In the genomic region with DNA sequence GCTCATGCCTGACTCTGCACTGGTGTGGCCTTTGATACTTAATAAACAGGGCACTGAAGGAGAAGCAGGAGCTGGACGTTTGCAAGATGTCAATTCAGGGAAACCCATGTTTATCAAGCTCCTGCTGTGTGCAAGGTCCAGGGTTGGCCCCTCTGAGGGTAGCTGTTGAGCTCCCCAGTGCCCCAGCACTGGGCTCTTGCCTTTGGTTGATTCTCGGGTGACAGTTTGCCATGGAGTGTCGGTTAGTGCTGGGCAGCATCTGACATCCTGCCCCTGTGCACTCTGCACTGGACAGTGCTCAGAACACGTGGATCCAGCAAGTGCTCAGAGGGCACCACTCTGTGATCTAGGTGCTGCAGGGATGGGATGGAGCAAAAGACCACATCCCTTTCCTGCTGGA, we compare ENCODE assay signal across 15 cellular contexts. TPM values are rescaled to one million over a fixed set of nuclear protein-coding genes. Genes with fewer than 3 reads are reported as not detected.
DNase-seq lines count a peak whose midpoint lies in the region; ATAC-seq, FAIRE-seq and TF ChIP-seq lines count a peak whose summit lies in the region.
"Had no signal": no experiment of that assay in that cellular context is flagged by ENCODE, and none has a peak within 500 bp of the region (broad histone marks: within the 10 kb centered on the region; RNA-seq: fewer than 3 reads in every experiment).

No MANE protein-coding gene starts in this region.

- peaks cover 10 to 13% of the 10 kb centered on the region in 2 donors for H3K4me1 ChIP-seq in kidney (ENCODE audit: control insufficient read depth in 1 of 2, insufficient read depth in 1 of 2, low read depth in 1 of 2, low read length in 2 of 2)

- no peak overlapping the region for H3K4me3 ChIP-seq in kidney (ENCODE audit: low read length in 2 of 2)
- H3K4me3 ChIP-seq: BLaER1 had no signal

- no peaks in the 10 kb centered on the region for H3K27me3 Mint-ChIP-seq in stimulated activated naive CD8-positive, alpha-beta T cell treated with anti-CD3 and anti-CD28 coated beads, Interleukin-15, amount 100 ng/mL, for 72 hours

- ATAC-seq in stimulated activated naive CD8-positive, alpha-beta T cell treated with anti-CD3 and anti-CD28 coated beads, Interleukin-15, amount 100 ng/mL, for 72 hours: peak; percentile 32
- ATAC-seq in stimulated activated naive CD8-positive, alpha-beta T cell treated with anti-CD3 and anti-CD28 coated beads, Interleukin-15, Interleukin-2, amounts not matched to agents 100 U/mL and 50 U/mL, for 24 hours: no peak
- ATAC-seq in HG02571 (IDR thresholded peaks at IDR 0.05; ENCODE audit: unreplicated experiment): no peak
- no peak for ATAC-seq in HG03354 (IDR thresholded peaks at IDR 0.05; ENCODE audit: poor library complexity, severe bottlenecking, unreplicated experiment)

- H3K9ac ChIP-seq in kidney (ENCODE audit: low read length in 2 of 2): no peak overlapping the region
- H3K9ac ChIP-seq: BLaER1 had no signal

- H3K4me1 Mint-ChIP-seq in stimulated activated naive CD8-positive, alpha-beta T cell treated with anti-CD3 and anti-CD28 coated beads, Interleukin-15, amount 100 ng/mL, for 72 hours: peaks cover 14% of the 10 kb centered on the region

- intact Hi-C loops in kidney (cut with DNase I): no loop called here
- intact Hi-C loops in posterior vena cava (cut with DNase I): no loop called here

- no peaks in the 10 kb centered on the region for H3K36me3 ChIP-seq in kidney (ENCODE audit: control insufficient read depth in 1 of 2, insufficient read depth in 2 of 2, low read length in 2 of 2)
- H3K36me3 ChIP-seq: BLaER1 had no signal

- H3K4me3 Mint-ChIP-seq in stimulated activated naive CD8-positive, alpha-beta T cell treated with anti-CD3 and anti-CD28 coated beads, Interleukin-15, amount 100 ng/mL, for 72 hours: no peak overlapping the region

- no peak overlapping the region for H3K27ac Mint-ChIP-seq in stimulated activated naive CD8-positive, alpha-beta T cell treated with anti-CD3 and anti-CD28 coated beads, Interleukin-15, amount 100 ng/mL, for 72 hours

- no peaks in the 10 kb centered on the region for H3K9me3 ChIP-seq in kidney (ENCODE audit: control insufficient read depth in 1 of 2, low read length in 2 of 2)

- no peak for TF ChIP-seq CTCF in kidney (IDR thresholded peaks at IDR 0.05; ENCODE audit: borderline replicate concordance, extremely low read depth, insufficient read depth)

- no peaks in the 10 kb centered on the region for H3K9me3 Mint-ChIP-seq in stimulated activated naive CD8-positive, alpha-beta T cell treated with anti-CD3 and anti-CD28 coated beads, Interleukin-15, amount 100 ng/mL, for 72 hours

- FAIRE-seq in kidney (lab: Jason Lieb, UNC): no peak
- FAIRE-seq: GM12892 had no signal

- no peak for DNase-seq in stimulated activated naive CD8-positive, alpha-beta T cell treated with anti-CD3 and anti-CD28 coated beads, Interleukin-15, amount 100 ng/mL, for 72 hours
- DNase-seq in stimulated activated naive CD8-positive, alpha-beta T cell treated with anti-CD3 and anti-CD28 coated beads, Interleukin-15, Interleukin-2, amounts not matched to agents 100 U/mL and 50 U/mL, for 24 hours: no peak
- DNase-seq in kidney (peak; percentile 20), posterior vena cava (ENCODE audit: low spot score) (peak; percentile 31), NCI-H2081 (lab: John Stamatoyannopoulos, UW) (no peak), DMS153 (lab: John Stamatoyannopoulos, UW) (no peak)
- DNase-seq: GF-D8, NCI-H1048, NCI-H146, NCI-H510A treated with DMSO at 0.1 percent for 48 hours, SIG-M5 had no signal

- no peak overlapping the region for H3K27ac ChIP-seq in kidney (ENCODE audit: low read depth in 2 of 2, low read length in 2 of 2)
- H3K27ac ChIP-seq: BLaER1 had no signal

RNA-seq across cellular contexts. Expression of a gene that starts 7.3 kb away (rescaled TPM):
- 28.3 TPM for total RNA-seq in kidney
- polyA plus RNA-seq in kidney (ENCODE audit: insufficient read depth, low read depth, low replicate concordance): 43.7 TPM
- 10 to 100 TPM; 12.9 to 15.3 TPM for total RNA-seq in posterior vena cava

Comparison
In these comparisons a context has a peak if more than half of its experiments do, and no peak if none do; other contexts are left out.
1. DNase-seq: peak in kidney (single experiment) and posterior vena cava (single experiment); none in stimulated activated naive CD8-positive, alpha-beta T cell treated with anti-CD3 and anti-CD28 coated beads, Interleukin-15, amount 100 ng/mL, for 72 hours (0 of 2), stimulated activated naive CD8-positive, alpha-beta T cell treated with anti-CD3 and anti-CD28 coated beads, Interleukin-15, Interleukin-2, amounts not matched to agents 100 U/mL and 50 U/mL, for 24 hours (single experiment), NCI-H2081 (0 of 2) and DMS153 (single experiment).